9 cellular contexts compared by ENCODE assay signal in the genomic region with DNA sequence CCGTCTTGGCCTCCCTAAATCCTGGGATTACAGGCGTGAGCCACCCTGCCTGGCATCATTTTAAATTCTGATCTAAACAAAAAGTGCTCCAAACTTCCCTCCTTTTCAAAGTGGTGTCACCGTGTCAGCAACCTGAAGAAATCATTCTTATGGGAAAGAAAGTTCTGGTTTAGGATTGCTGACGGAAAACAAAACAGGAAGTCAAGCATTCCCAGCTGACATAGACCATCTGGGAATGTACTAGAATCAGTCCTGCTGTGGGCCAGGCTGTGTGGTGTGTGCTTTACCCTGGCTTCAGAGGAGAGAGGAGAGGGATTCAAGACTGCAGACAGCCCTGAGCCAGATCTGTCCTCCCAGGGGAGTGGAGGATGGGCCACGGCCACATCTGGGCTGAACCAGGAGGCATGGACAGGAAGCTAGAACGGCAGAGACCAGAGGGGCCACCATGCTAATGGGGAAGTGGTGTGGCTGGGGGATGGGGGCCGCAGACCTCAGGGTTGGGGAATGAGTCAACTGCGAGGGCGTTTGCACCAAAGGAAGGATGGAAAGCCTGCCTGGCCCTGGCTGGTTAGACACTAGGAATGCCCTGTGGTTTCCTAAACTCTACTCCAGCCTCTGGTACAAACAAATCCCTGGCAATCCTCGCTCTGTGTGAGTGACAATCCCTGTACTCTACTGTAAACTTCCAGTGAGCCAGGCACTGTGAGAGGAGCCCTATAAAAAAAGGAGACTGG. TPM values are rescaled to one million over a fixed set of nuclear protein-coding genes. Genes with fewer than 3 reads are reported as not detected.
A peak's percentile ranks its signal among the peaks of the same experiment; 100 is the strongest.
DNase-seq lines count a peak whose midpoint lies in the region; ATAC-seq and TF ChIP-seq lines count a peak whose summit lies in the region.
"Had no signal": no experiment of that assay in that cellular context is flagged by ENCODE, and none has a peak within 500 bp of the region (broad histone marks: within the 10 kb centered on the region; RNA-seq: fewer than 3 reads in every experiment).

No MANE protein-coding gene starts in this region.

- no peak overlapping the region for H3K4me3 Mint-ChIP-seq in stimulated activated naive CD8-positive, alpha-beta T cell treated with anti-CD3 and anti-CD28 coated beads, Interleukin-15, Interleukin-2, amounts not matched to agents 100 ng/mL and 50 ng/mL, for 24 hours
- peak overlapping the region in 2 of 10 donors; percentile 14 to 52 for H3K4me3 Mint-ChIP-seq in naive thymus-derived CD8-positive, alpha-beta T cell

- POLR2A ChIA-PET in naive thymus-derived CD8-positive, alpha-beta T cell (lab: Charles Lee), result no interaction called here

- peaks cover 23% of the 10 kb centered on the region for H3K4me1 Mint-ChIP-seq in stimulated activated naive CD8-positive, alpha-beta T cell treated with anti-CD3 and anti-CD28 coated beads, Interleukin-15, Interleukin-2, amounts not matched to agents 100 ng/mL and 50 ng/mL, for 24 hours (ENCODE audit: low read depth)
- peaks cover 0 to 16% (median 6%) of the 10 kb centered on the region in 4 donors for H3K4me1 Mint-ChIP-seq in naive thymus-derived CD8-positive, alpha-beta T cell

- no peaks in the 10 kb centered on the region for H3K9me3 ChIP-seq in body of pancreas

- no peak overlapping the region for H3K4me3 ChIP-seq in body of pancreas

- peak overlapping the region in 3 of 4 donors; percentile 25 to 61 (median 51) for H3K27ac ChIP-seq in body of pancreas
- H3K27ac ChIP-seq: foreskin keratinocyte had no signal

- WGBS in body of pancreas, 2 donors, result 62 to 77% methylated on average over 7 to 10 of the region's 10 CpGs

- no peaks in the 10 kb centered on the region for H3K9me3 Mint-ChIP-seq in stimulated activated naive CD8-positive, alpha-beta T cell treated with anti-CD3 and anti-CD28 coated beads, Interleukin-15, Interleukin-2, amounts not matched to agents 100 ng/mL and 50 ng/mL, for 24 hours
- no peaks in the 10 kb centered on the region for H3K9me3 Mint-ChIP-seq in naive thymus-derived CD8-positive, alpha-beta T cell

- intact Hi-C loops in body of pancreas (cut with DNase I), result no loop called here

- peak overlapping the region; percentile 21 for H3K27ac Mint-ChIP-seq in stimulated activated naive CD8-positive, alpha-beta T cell treated with anti-CD3 and anti-CD28 coated beads, Interleukin-15, Interleukin-2, amounts not matched to agents 100 ng/mL and 50 ng/mL, for 24 hours
- peak overlapping the region in 2 of 10 donors; percentile 21 to 24 for H3K27ac Mint-ChIP-seq in naive thymus-derived CD8-positive, alpha-beta T cell

- H3K27me3 Mint-ChIP-seq in stimulated activated naive CD8-positive, alpha-beta T cell treated with anti-CD3 and anti-CD28 coated beads, Interleukin-15, Interleukin-2, amounts not matched to agents 100 ng/mL and 50 ng/mL, for 24 hours, result peaks cover 3% of the 10 kb centered on the region
- peaks cover 0 to 4% (median 1%) of the 10 kb centered on the region in 5 donors for H3K27me3 Mint-ChIP-seq in naive thymus-derived CD8-positive, alpha-beta T cell

- no peaks in the 10 kb centered on the region for H3K4me1 ChIP-seq in body of pancreas

- H3K36me3 Mint-ChIP-seq in stimulated activated naive CD8-positive, alpha-beta T cell treated with anti-CD3 and anti-CD28 coated beads, Interleukin-15, Interleukin-2, amounts not matched to agents 100 ng/mL and 50 ng/mL, for 24 hours (ENCODE audit: low read depth), result no peaks in the 10 kb centered on the region
- no peaks in the 10 kb centered on the region for H3K36me3 Mint-ChIP-seq in naive thymus-derived CD8-positive, alpha-beta T cell

- no peaks in the 10 kb centered on the region for H3K36me3 ChIP-seq in body of pancreas (replicated peaks in 1 of 2; ENCODE audit: insufficient read depth in 1 of 2, low read depth in 2 of 2)

- peak; percentile 71 for DNase-seq in NCI-H226
- peak; percentile 39 to 79 (median 43) for DNase-seq in body of pancreas
- peak; percentile 97 for DNase-seq in kidney tubule cell (ENCODE audit: low spot score)
- DNase-seq in naive thymus-derived CD8-positive, alpha-beta T cell, result no peak
- no peak for DNase-seq in 8988T

- no peaks in the 10 kb centered on the region for H3K27me3 ChIP-seq in body of pancreas
- H3K27me3 ChIP-seq: foreskin keratinocyte had no signal

- ATAC-seq in GM18508 (IDR thresholded peaks at IDR 0.05; ENCODE audit: insufficient read depth, unreplicated experiment), result peak; percentile 48
- ATAC-seq in HG02571 (IDR thresholded peaks at IDR 0.05; ENCODE audit: unreplicated experiment), result peak; percentile 73
- peak; percentile 30 for ATAC-seq in body of pancreas
- ATAC-seq in naive thymus-derived CD8-positive, alpha-beta T cell, result no peak
- ATAC-seq: foreskin keratinocyte had no signal

- no peak for TF ChIP-seq POLR2A in body of pancreas (IDR thresholded peaks at IDR 0.05)

- TF ChIP-seq CTCF in body of pancreas (IDR thresholded peaks at IDR 0.05), result no peak

RNA-seq across cellular contexts. Expression of a gene that starts 16.7 kb away (rescaled TPM):
- total RNA-seq in body of pancreas, result 100 to 1,000 TPM in 1 of 2 donors, 10 to 100 TPM in 1; 31.6 to 120 TPM
- total RNA-seq in naive thymus-derived CD8-positive, alpha-beta T cell, result 1 to 10 TPM; 4.9 to 5.2 TPM
- polyA plus RNA-seq in naive thymus-derived CD8-positive, alpha-beta T cell, result under 1 TPM; 0.20 to 0.32 (median 0.23) TPM

RNA-seq across cellular contexts. Expression of a gene that starts 18.3 kb away (rescaled TPM):
- total RNA-seq in body of pancreas, result 10 to 100 TPM in 1 of 2 donors, 1 to 10 TPM in 1; 7.9 to 10.1 TPM
- 10 to 100 TPM; 15.6 to 16.4 TPM for total RNA-seq in naive thymus-derived CD8-positive, alpha-beta T cell
- polyA plus RNA-seq in naive thymus-derived CD8-positive, alpha-beta T cell, result 10 to 100 TPM; 20.3 to 26.1 (median 22.5) TPM

Comparison
In these comparisons a context has a peak if more than half of its experiments do, and no peak if none do; other contexts are left out.
1. ATAC-seq: peak in GM18508 (single experiment), HG02571 (single experiment) and body of pancreas (single experiment); none in naive thymus-derived CD8-positive, alpha-beta T cell (0 of 2).
2. DNase-seq: peak in NCI-H226 (single experiment), body of pancreas (4 of 4) and kidney tubule cell (single experiment); none in naive thymus-derived CD8-positive, alpha-beta T cell (0 of 10) and 8988T (single experiment).
3. RNA of a gene that starts 16.7 kb away (total RNA-seq): 31.6 to 120 TPM in body of pancreas; 4.9 to 5.2 TPM in naive thymus-derived CD8-positive, alpha-beta T cell; every median in the first group is over 4 times any median in the second.